ENCODE assay signal across 9 cellular contexts in genomic region chr3:13884851-13885703, GRCh38. TPM values are rescaled to one million over a fixed set of nuclear protein-coding genes. Genes with fewer than 3 reads are reported as not detected.
DNase-seq lines count a peak whose midpoint lies in the region; ATAC-seq and TF ChIP-seq lines count a peak whose summit lies in the region.
"Had no signal": no experiment of that assay in that cellular context is flagged by ENCODE, and none has a peak within 500 bp of the region (broad histone marks: within the 10 kb centered on the region; RNA-seq: fewer than 3 reads in every experiment).

No MANE protein-coding gene starts in this region.

- no peak overlapping the region for H3K4me2 ChIP-seq in fibroblast of lung (ENCODE audit: extremely low read depth, insufficient read depth, low read length)

- H3K4me1 ChIP-seq in Caco-2 (no peaks in the 10 kb centered on the region), fibroblast of lung (ENCODE audit: control insufficient read depth, extremely low read depth, insufficient read depth, low read length) (no peaks in the 10 kb centered on the region)
- H3K4me1 ChIP-seq: SJCRH30 had no signal

- H4K20me1 ChIP-seq in fibroblast of lung (ENCODE audit: control insufficient read depth, extremely low read depth, insufficient read depth, low read length), result no peaks in the 10 kb centered on the region

- no peak overlapping the region for H3K9ac ChIP-seq in fibroblast of lung (ENCODE audit: insufficient read depth, low read length)

- POLR2A ChIA-PET in Caco-2 (lab: Charles Lee), result no interaction called here

- no peaks in the 10 kb centered on the region for H3K79me2 ChIP-seq in fibroblast of lung (ENCODE audit: control insufficient read depth, insufficient read depth, low read length)

- intact Hi-C loops in Caco-2 (cut with micrococcal nuclease; ENCODE audit: unreplicated experiment), result loop anchor here (1.0 to 10.0 kb wide), 4 partner anchors 184 to 380 kb away; no protein-coding TSS in a partner anchor

- H3K4me3 ChIP-seq in Caco-2 (ENCODE audit: low read depth, low read length), result no peak overlapping the region
- H3K4me3 ChIP-seq in fibroblast of lung (replicated peaks in 1 of 4; ENCODE audit: control extremely low read depth in 1 of 4, insufficient read depth in 1 of 4, low read depth in 3 of 4, low read length in 4 of 4), result no peak overlapping the region
- H3K4me3 ChIP-seq: SJCRH30 had no signal

- no peaks in the 10 kb centered on the region for H3K36me3 ChIP-seq in Caco-2 (ENCODE audit: control insufficient read depth, insufficient read depth, low read length)
- H3K36me3 ChIP-seq in fibroblast of lung (ENCODE audit: control insufficient read depth, insufficient read depth, low read length), result no peaks in the 10 kb centered on the region
- H3K36me3 ChIP-seq: SJCRH30 had no signal

- peak; percentile 68 to 82 for DNase-seq in Caco-2
- peak; percentile 39 for DNase-seq in NCI-H460 (ENCODE audit: extremely low read depth, low read depth)
- peak; percentile 67 for DNase-seq in activated T-cell treated with anti-CD3 and anti-CD28 coated beads for 1 hour (ENCODE audit: low read depth)
- DNase-seq in fibroblast of lung (ENCODE audit: low read depth in 2 of 2), result no peak
- DNase-seq in stimulated activated CD4-positive, alpha-beta T cell treated with anti-CD3 and anti-CD28 coated beads, Interleukin-15, amount 100 ng/mL, for 24 hours, result peak; percentile 75
- no peak for DNase-seq in KG1 (lab: John Stamatoyannopoulos, UW)

- TF ChIP-seq CTCF in Caco-2 (IDR thresholded peaks at IDR 0.05; ENCODE audit: insufficient read depth in 1 of 2, low read depth in 1 of 2, low read length in 1 of 2, severe bottlenecking in 1 of 2, unreplicated experiment in 1 of 2), result peak; percentile 88 to 93
- peak; percentile 3 to 43 for TF ChIP-seq CTCF in fibroblast of lung (conservative IDR thresholded peaks at IDR 0.05 in 1 of 2, IDR thresholded peaks at IDR 0.05 in 1 of 2; ENCODE audit: low read depth in 1 of 2, low read length in 2 of 2)

- H3K27ac Mint-ChIP-seq in Caco-2 (ENCODE audit: unreplicated experiment), result no peak overlapping the region

- H3K36me3 Mint-ChIP-seq in Caco-2 (ENCODE audit: insufficient read depth, unreplicated experiment), result no peaks in the 10 kb centered on the region

- no peak overlapping the region for H3K27ac ChIP-seq in fibroblast of lung (ENCODE audit: insufficient read depth, low read length)
- H3K27ac ChIP-seq: SJCRH30 had no signal

- H3K9me3 ChIP-seq in Caco-2 (no peaks in the 10 kb centered on the region), fibroblast of lung (ENCODE audit: control insufficient read depth, insufficient read depth, low read depth, low read length) (no peaks in the 10 kb centered on the region)
- H3K9me3 ChIP-seq: SJCRH30 had no signal

- H3K4me3 Mint-ChIP-seq in Caco-2 (ENCODE audit: unreplicated experiment), result no peak overlapping the region

- H3K27me3 Mint-ChIP-seq in Caco-2 (ENCODE audit: insufficient read depth, unreplicated experiment), result peaks cover 33% of the 10 kb centered on the region

- no peaks in the 10 kb centered on the region for H3K9me3 Mint-ChIP-seq in Caco-2 (ENCODE audit: unreplicated experiment)

- CTCF ChIA-PET in Caco-2 (lab: Charles Lee), result interaction anchor here (0.6 to 3.1 kb wide), 11 partner anchors 11 to 234 kb away, joined by 3 to 73 read pairs (median 3); no protein-coding TSS in a partner anchor

- no peak overlapping the region for H2AFZ ChIP-seq in fibroblast of lung (ENCODE audit: low read length)

- H3K27me3 ChIP-seq in Caco-2 (replicated peaks; ENCODE audit: control insufficient read depth, insufficient read depth, low read length) (peaks cover 3% of the 10 kb centered on the region; the same call in 1 of the 2 replicates), fibroblast of lung (ENCODE audit: control insufficient read depth, insufficient read depth, low read length) (peaks cover 11% of the 10 kb centered on the region)
- H3K27me3 ChIP-seq: SJCRH30 had no signal

- ATAC-seq in GM19372 (IDR thresholded peaks at IDR 0.05; ENCODE audit: low read depth, unreplicated experiment) (peak; percentile 52), HG02973 (IDR thresholded peaks at IDR 0.05; ENCODE audit: unreplicated experiment) (no peak)

- no peaks in the 10 kb centered on the region for H3K4me1 Mint-ChIP-seq in Caco-2 (ENCODE audit: low read depth, unreplicated experiment)

- no TSS peak for BruUV-seq in Caco-2 (replicated peaks; lab: Mats Ljungman, UMichigan)

RNA-seq across cellular contexts. Expression of gene WNT7A, which starts 5.2 kb away (rescaled TPM):
- total RNA-seq in Caco-2 (2022) (0.58 and 1.1 TPM in 2 replicates), fibroblast of lung (not detected in 2 replicates)
- not detected in 2 replicates for total RNA-seq in NCI-H460 (2014; rRNA removed; shearing (Covaris generic))
- polyA plus RNA-seq in NCI-H460 (2014; cell fraction: nucleus; rRNA removed), result not detected in 2 replicates
- not detected in 2 replicates for polyA plus RNA-seq in fibroblast of lung
- polyA plus RNA-seq in fibroblast of lung (2012), result not detected in 2 replicates
- polyA minus RNA-seq in fibroblast of lung (ENCODE audit: low replicate concordance), result not detected in 2 replicates
- total RNA-seq: SJCRH30 had no signal

Comparison
In these comparisons a context has a peak if more than half of its experiments do, and no peak if none do; other contexts are left out.
1. DNase-seq: peak in Caco-2 (2 of 2), NCI-H460 (single experiment), activated T-cell treated with anti-CD3 and anti-CD28 coated beads for 1 hour (single experiment) and stimulated activated CD4-positive, alpha-beta T cell treated with anti-CD3 and anti-CD28 coated beads, Interleukin-15, amount 100 ng/mL, for 24 hours (single experiment); none in fibroblast of lung (0 of 2) and KG1 (single experiment).